8 cellular contexts compared by ENCODE assay signal in the genomic region with DNA sequence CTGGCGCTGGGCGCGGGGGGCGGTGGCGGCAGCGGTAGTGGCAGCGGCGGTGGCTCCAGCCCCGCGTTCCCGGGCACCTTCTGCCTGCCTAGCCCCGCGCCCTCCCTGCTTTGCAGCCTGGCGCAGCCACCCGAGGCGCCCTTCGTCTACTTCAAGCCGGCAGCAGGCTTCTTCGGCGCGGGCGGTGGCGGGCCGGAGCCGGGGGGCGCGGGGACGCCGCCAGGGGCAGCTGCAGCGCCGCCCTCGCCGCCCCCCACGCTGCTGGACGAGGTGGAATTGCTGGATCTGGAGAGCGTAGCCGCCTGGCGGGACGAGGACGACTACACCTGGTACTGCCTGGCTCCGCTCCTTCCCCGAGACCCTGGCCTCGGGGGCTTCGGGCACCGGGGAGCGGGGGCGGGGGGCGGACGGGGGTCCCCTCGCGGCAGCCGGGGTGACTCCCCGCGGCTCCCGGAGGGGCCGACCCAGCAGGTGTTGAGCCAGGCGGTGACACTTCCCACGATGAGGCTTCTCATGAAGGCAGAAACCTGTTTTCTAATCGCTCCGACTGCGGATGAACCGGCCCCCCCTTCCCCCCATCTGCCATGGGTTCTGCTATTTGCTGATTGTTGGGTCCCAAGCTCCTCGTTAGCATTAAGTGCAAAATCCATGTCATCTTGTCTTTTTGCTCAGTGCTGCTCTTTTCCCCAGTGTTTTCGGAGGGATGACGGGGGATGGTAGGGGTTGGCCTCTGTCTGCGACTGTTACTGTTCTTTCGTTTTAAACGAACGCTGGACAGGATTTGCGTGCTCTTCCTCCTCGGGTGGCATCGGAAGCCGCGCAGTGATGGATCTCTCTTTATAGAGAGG. TPM values are rescaled to one million over a fixed set of nuclear protein-coding genes. Genes with fewer than 3 reads are reported as not detected.
DNase-seq lines count a peak whose midpoint lies in the region; ATAC-seq lines count a peak whose summit lies in the region.

No MANE protein-coding gene starts in this region.

- peak overlapping the region; percentile 69 to 93 for H3K4me3 ChIP-seq in muscle layer of duodenum (ENCODE audit: low read depth in 1 of 2, low read length in 2 of 2)

- H3K27ac Mint-ChIP-seq in stimulated activated naive CD8-positive, alpha-beta T cell treated with anti-CD3 and anti-CD28 coated beads, Interleukin-15, Interleukin-2, amounts not matched to agents 100 ng/mL and 50 ng/mL, for 24 hours, result peak overlapping the region; percentile 96

- H3K36me3 Mint-ChIP-seq in stimulated activated naive CD8-positive, alpha-beta T cell treated with anti-CD3 and anti-CD28 coated beads, Interleukin-15, Interleukin-2, amounts not matched to agents 100 ng/mL and 50 ng/mL, for 24 hours (ENCODE audit: low read depth), result peaks cover 4% of the 10 kb centered on the region

- peaks cover 3% of the 10 kb centered on the region for H3K27me3 Mint-ChIP-seq in stimulated activated naive CD8-positive, alpha-beta T cell treated with anti-CD3 and anti-CD28 coated beads, Interleukin-15, Interleukin-2, amounts not matched to agents 100 ng/mL and 50 ng/mL, for 24 hours

- no peaks in the 10 kb centered on the region for H3K27me3 ChIP-seq in muscle layer of duodenum (ENCODE audit: low read depth, low read length)

- no peaks in the 10 kb centered on the region for H3K9me3 ChIP-seq in muscle layer of duodenum (ENCODE audit: control insufficient read depth in 1 of 2, low read length in 2 of 2)

- peaks cover 3 to 16% of the 10 kb centered on the region in 2 donors for H3K4me1 ChIP-seq in muscle layer of duodenum (ENCODE audit: control insufficient read depth in 1 of 2, insufficient read depth in 2 of 2, low read length in 2 of 2)

- DNase-seq in NK-92 treated with Interleukin-12 subunit alpha and Interleukin-12 subunit beta, amount 100 ng/mL, for 24 hours (lab: John Stamatoyannopoulos, UW), result peak; percentile 14
- DNase-seq in NK-92 (lab: John Stamatoyannopoulos, UW; ENCODE audit: unreplicated experiment) (no peak), NCI-H526 treated with DMSO at 0.1 percent for 48 hours (lab: John Stamatoyannopoulos, UW) (peak; percentile 83), activated T-cell treated with anti-CD3 and anti-CD28 coated beads for 24 hours (ENCODE audit: low read depth) (peak; percentile 28)

- H3K4me1 Mint-ChIP-seq in stimulated activated naive CD8-positive, alpha-beta T cell treated with anti-CD3 and anti-CD28 coated beads, Interleukin-15, Interleukin-2, amounts not matched to agents 100 ng/mL and 50 ng/mL, for 24 hours (ENCODE audit: low read depth), result peaks cover 42% of the 10 kb centered on the region

- H3K27ac ChIP-seq in muscle layer of duodenum (ENCODE audit: low read length), result no peak overlapping the region

- no peaks in the 10 kb centered on the region for H3K9me3 Mint-ChIP-seq in stimulated activated naive CD8-positive, alpha-beta T cell treated with anti-CD3 and anti-CD28 coated beads, Interleukin-15, Interleukin-2, amounts not matched to agents 100 ng/mL and 50 ng/mL, for 24 hours

- ATAC-seq in HG02973 (IDR thresholded peaks at IDR 0.05; ENCODE audit: unreplicated experiment) (peak; percentile 24), esophagus mucosa (peak; percentile 25)

- H3K4me3 Mint-ChIP-seq in stimulated activated naive CD8-positive, alpha-beta T cell treated with anti-CD3 and anti-CD28 coated beads, Interleukin-15, Interleukin-2, amounts not matched to agents 100 ng/mL and 50 ng/mL, for 24 hours, result peak overlapping the region; percentile 100

- H3K36me3 ChIP-seq in muscle layer of duodenum (ENCODE audit: control insufficient read depth in 1 of 2, insufficient read depth in 2 of 2, low read length in 2 of 2), result no peaks in the 10 kb centered on the region

RNA-seq across cellular contexts. Expression of a gene that starts 0.9 kb away (rescaled TPM):
- total RNA-seq in esophagus mucosa, result 0.32 TPM
